ENCODE assay signal across 1 cellular context in the genomic region with DNA sequence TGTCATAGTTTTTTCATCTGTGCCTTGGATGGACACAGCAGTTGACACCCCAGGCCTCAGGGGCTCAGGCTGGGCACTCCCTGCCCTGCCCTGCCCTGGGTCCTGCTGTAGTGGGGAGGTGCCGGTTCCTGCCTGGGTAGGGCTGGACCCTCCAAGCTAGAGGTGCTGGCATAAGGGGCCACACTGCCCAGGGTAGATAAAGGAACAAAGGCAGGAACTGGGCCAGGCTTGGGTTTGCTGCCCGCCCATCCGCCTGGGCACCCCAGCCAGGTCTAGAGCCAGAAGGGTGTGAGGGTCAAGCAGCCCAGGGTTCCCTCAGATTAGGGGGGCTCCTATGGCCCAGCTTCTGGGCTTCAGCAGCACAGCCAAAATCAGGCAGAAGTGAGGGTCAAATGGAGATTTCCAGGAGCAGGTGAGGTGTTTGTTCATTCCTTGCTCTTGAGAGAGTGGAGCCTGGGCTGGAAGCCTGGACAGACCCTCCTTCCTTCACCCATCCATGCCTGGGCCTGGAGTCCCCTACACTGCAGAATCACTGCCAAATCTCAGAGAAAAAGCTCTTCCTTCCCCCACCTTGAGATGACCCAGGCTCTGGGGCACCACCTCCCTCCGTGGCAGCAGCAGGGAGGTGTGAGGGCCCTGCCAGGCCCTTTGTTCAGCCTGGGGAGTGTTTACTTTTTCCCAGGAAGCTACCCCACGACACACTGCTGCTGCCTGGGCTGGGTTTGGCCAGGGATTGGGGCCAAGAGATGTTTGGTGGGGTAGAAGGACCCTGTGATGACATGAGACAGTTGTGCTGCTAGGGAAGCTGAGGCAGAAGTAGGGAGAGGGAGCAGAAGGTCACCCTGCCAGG.
TF ChIP-seq lines count a peak whose summit lies in the region.

No MANE protein-coding gene starts in this region.

TF ChIP-seq in IMR-90, 13 proteins besides CTCF, POLR2A, EP300 and RAD21:
- TF ChIP-seq MAZ (IDR thresholded peaks at IDR 0.05; ENCODE audit: borderline replicate concordance, low read depth, low read length), result no peak
- TF ChIP-seq RCOR1 (IDR thresholded peaks at IDR 0.05; ENCODE audit: insufficient replicate concordance, low read length), result no peak
- TF ChIP-seq MXI1 (IDR thresholded peaks at IDR 0.05; ENCODE audit: borderline replicate concordance, low read depth, low read length), result no peak
- TF ChIP-seq SMC3 (IDR thresholded peaks at IDR 0.05; ENCODE audit: low read depth, low read length), result no peak
- TF ChIP-seq, protein P1, sequence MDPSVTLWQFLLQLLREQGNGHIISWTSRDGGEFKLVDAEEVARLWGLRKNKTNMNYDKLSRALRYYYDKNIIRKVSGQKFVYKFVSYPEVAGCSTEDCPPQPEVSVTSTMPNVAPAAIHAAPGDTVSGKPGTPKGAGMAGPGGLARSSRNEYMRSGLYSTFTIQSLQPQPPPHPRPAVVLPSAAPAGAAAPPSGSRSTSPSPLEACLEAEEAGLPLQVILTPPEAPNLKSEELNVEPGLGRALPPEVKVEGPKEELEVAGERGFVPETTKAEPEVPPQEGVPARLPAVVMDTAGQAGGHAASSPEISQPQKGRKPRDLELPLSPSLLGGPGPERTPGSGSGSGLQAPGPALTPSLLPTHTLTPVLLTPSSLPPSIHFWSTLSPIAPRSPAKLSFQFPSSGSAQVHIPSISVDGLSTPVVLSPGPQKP (IDR thresholded peaks at IDR 0.05; ENCODE audit: borderline replicate concordance, low read depth, low read length), result no peak
- TF ChIP-seq FOS (IDR thresholded peaks at IDR 0.05; ENCODE audit: low read depth, low read length), result no peak
- no peak for TF ChIP-seq NFE2L2 (IDR thresholded peaks at IDR 0.05; ENCODE audit: low read depth, low read length)
- TF ChIP-seq RFX5 (IDR thresholded peaks at IDR 0.05; ENCODE audit: low read depth, low read length), result no peak
- TF ChIP-seq MAFK (IDR thresholded peaks at IDR 0.05; ENCODE audit: low read depth, low read length), result no peak
- no peak for TF ChIP-seq BHLHE40 (IDR thresholded peaks at IDR 0.05; ENCODE audit: low read depth, low read length)
- TF ChIP-seq CHD1 (IDR thresholded peaks at IDR 0.05; ENCODE audit: low read depth, low read length), result no peak
- TF ChIP-seq, protein P2, sequence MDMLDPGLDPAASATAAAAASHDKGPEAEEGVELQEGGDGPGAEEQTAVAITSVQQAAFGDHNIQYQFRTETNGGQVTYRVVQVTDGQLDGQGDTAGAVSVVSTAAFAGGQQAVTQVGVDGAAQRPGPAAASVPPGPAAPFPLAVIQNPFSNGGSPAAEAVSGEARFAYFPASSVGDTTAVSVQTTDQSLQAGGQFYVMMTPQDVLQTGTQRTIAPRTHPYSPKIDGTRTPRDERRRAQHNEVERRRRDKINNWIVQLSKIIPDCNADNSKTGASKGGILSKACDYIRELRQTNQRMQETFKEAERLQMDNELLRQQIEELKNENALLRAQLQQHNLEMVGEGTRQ (IDR thresholded peaks at IDR 0.05; ENCODE audit: low read depth, low read length), result no peak
- TF ChIP-seq CEBPB (IDR thresholded peaks at IDR 0.05; ENCODE audit: low read depth, low read length), result no peak
